Comparison of ENCODE assay signal across 17 cellular contexts in the genomic region with DNA sequence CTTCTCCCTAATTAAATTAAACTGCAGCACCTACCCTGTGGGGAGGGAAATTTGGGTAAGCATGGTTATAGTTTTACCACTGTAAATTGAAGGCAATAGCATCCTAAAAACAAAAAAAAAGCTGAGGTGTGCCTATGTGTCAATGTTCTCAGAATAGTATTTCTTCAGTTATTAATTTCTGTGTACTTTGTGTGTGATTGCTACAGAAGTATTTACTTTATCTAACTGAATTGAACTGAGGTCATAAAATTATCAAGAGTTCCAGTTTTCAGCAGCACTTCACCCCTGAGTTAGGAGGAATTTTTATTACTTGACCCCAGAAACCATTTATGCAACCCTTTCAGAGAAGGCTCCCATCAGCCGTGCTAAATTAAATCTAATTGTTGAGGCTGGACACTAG.
DNase-seq lines count a peak whose midpoint lies in the region; ATAC-seq, FAIRE-seq and TF ChIP-seq lines count a peak whose summit lies in the region.
"Had no signal": no experiment of that assay in that cellular context is flagged by ENCODE, and none has a peak within 500 bp of the region (broad histone marks: within the 10 kb centered on the region; RNA-seq: fewer than 3 reads in every experiment).

No MANE protein-coding gene starts in this region.

- DNase-seq in left lung (no peak), pancreas (no peak), tibial artery (no peak), GDM1 (lab: John Stamatoyannopoulos, UW) (no peak), right cardiac atrium (no peak), Right ventricle myocardium inferior (ENCODE audit: missing footprints) (no peak)
- DNase-seq: C1 segment of cervical spinal cord; Calu3; CD4-positive, alpha-beta memory T cell; COR-L47; DMS153; GM23248; H7; HCEC 1CT had no signal

- H3K9me3 ChIP-seq in OCI-LY1 (ENCODE audit: low read length) (no peaks in the 10 kb centered on the region), left lung (peaks cover 0 to 3% of the 10 kb centered on the region in 2 donors), pancreas (no peaks in the 10 kb centered on the region), tibial artery (no peaks in the 10 kb centered on the region), right cardiac atrium (ENCODE audit: control insufficient read depth, low read length) (no peaks in the 10 kb centered on the region)

- no peak overlapping the region for H3K4me2 ChIP-seq in OCI-LY1 (ENCODE audit: low read length)

- no peak for FAIRE-seq in pancreas (lab: Jason Lieb, UNC)
- FAIRE-seq: GM12892, H1 had no signal

- H3K4me3 ChIP-seq in OCI-LY1 (ENCODE audit: low read depth, low read length, poor library complexity, severe bottlenecking): no peak overlapping the region
- no peak overlapping the region for H3K4me3 ChIP-seq in left lung
- H3K4me3 ChIP-seq in pancreas: no peak overlapping the region
- no peak overlapping the region for H3K4me3 ChIP-seq in tibial artery
- no peak overlapping the region for H3K4me3 ChIP-seq in right cardiac atrium (ENCODE audit: low read length)
- H3K4me3 ChIP-seq: GM23248 had no signal

- no peak for TF ChIP-seq CTCF in OCI-LY1 (IDR thresholded peaks at IDR 0.05; ENCODE audit: low read length)
- TF ChIP-seq CTCF in left lung (IDR thresholded peaks at IDR 0.05): no peak
- no peak for TF ChIP-seq CTCF in pancreas (IDR thresholded peaks at IDR 0.05)
- TF ChIP-seq CTCF in tibial artery (IDR thresholded peaks at IDR 0.05): no peak

- ATAC-seq in left lung: peak; percentile 74
- ATAC-seq in pancreas: peak; percentile 33 to 81 (median 64)
- ATAC-seq in right cardiac atrium: no peak
- no peak for ATAC-seq in Right ventricle myocardium inferior

- no peaks in the 10 kb centered on the region for H4K20me1 ChIP-seq in OCI-LY1 (ENCODE audit: insufficient read depth, low read length)

- no peaks in the 10 kb centered on the region for H3K27me3 ChIP-seq in OCI-LY1 (ENCODE audit: insufficient read depth, low read length)
- H3K27me3 ChIP-seq in left lung: no peaks in the 10 kb centered on the region
- H3K27me3 ChIP-seq in pancreas: no peaks in the 10 kb centered on the region
- no peaks in the 10 kb centered on the region for H3K27me3 ChIP-seq in tibial artery
- no peaks in the 10 kb centered on the region for H3K27me3 ChIP-seq in right cardiac atrium (ENCODE audit: control insufficient read depth, insufficient read depth)

- WGBS in pancreas, 2 donors: 52 to 59% methylated on average over 1 of the region's 1 CpG
- WGBS in right cardiac atrium: 77% methylated on average over 1 of the region's 1 CpG

- intact Hi-C loops in left lung (cut with DNase I): no loop called here
- intact Hi-C loops in pancreas (cut with DNase I): no loop called here
- intact Hi-C loops in tibial artery (cut with DNase I; ENCODE audit: low total_unique reads): no loop called here
- intact Hi-C loops in right cardiac atrium (cut with DNase I): no loop called here
- intact Hi-C loops in Right ventricle myocardium inferior (cut with DNase I): no loop called here

- H3K9me2 ChIP-seq in OCI-LY1 (ENCODE audit: low read depth, low read length): no peaks in the 10 kb centered on the region

- no peaks in the 10 kb centered on the region for H3K79me2 ChIP-seq in OCI-LY1 (ENCODE audit: insufficient read depth, low read length)

- no peaks in the 10 kb centered on the region for H3F3A ChIP-seq in OCI-LY1 (ENCODE audit: insufficient read depth, low read length)

- H3K4me1 ChIP-seq in OCI-LY1 (ENCODE audit: insufficient read depth, low read length, severe bottlenecking): no peaks in the 10 kb centered on the region
- H3K4me1 ChIP-seq in left lung: no peaks in the 10 kb centered on the region
- H3K4me1 ChIP-seq in pancreas: peaks cover 4 to 21% (median 17%) of the 10 kb centered on the region in 3 donors
- no peaks in the 10 kb centered on the region for H3K4me1 ChIP-seq in tibial artery
- H3K4me1 ChIP-seq in right cardiac atrium (ENCODE audit: control insufficient read depth, insufficient read depth, low read length): no peaks in the 10 kb centered on the region

- no peak overlapping the region for H3K9ac ChIP-seq in OCI-LY1 (ENCODE audit: low read length)
- H3K9ac ChIP-seq: GM23248 had no signal

- H2AFZ ChIP-seq in OCI-LY1 (ENCODE audit: low read length): peak overlapping the region; percentile 55; the same call in 1 of the 2 replicates
- H2AFZ ChIP-seq: GM23248 had no signal

- H3K36me3 ChIP-seq in OCI-LY1 (ENCODE audit: insufficient read depth, low read length) (no peaks in the 10 kb centered on the region), left lung (no peaks in the 10 kb centered on the region), pancreas (no peaks in the 10 kb centered on the region), tibial artery (no peaks in the 10 kb centered on the region)

- no peak overlapping the region for H3K27ac ChIP-seq in OCI-LY1 (ENCODE audit: low read depth, low read length, poor library complexity, severe bottlenecking)
- no peak overlapping the region for H3K27ac ChIP-seq in left lung
- H3K27ac ChIP-seq in pancreas: no peak overlapping the region
- no peak overlapping the region for H3K27ac ChIP-seq in tibial artery
- no peak overlapping the region for H3K27ac ChIP-seq in right cardiac atrium (ENCODE audit: low read length)
- H3K27ac ChIP-seq: GM23248 had no signal

Comparison
In these comparisons a context has a peak if more than half of its experiments do, and no peak if none do; other contexts are left out.
1. ATAC-seq: peak in left lung (single experiment) and pancreas (4 of 4); none in right cardiac atrium (0 of 2) and Right ventricle myocardium inferior (single experiment).